Comparison of ENCODE assay signal across 1 cellular context in genomic region chr9:123373941-123374340, GRCh38.
TF ChIP-seq lines count a peak whose summit lies in the region.

No MANE protein-coding gene starts in this region.

TF ChIP-seq in K562, 482 proteins besides CTCF, POLR2A, EP300 and RAD21 (continued from another document):
- TF ChIP-seq PRDM10 (IDR thresholded peaks at IDR 0.05; ENCODE audit: partially characterized antibody): no peak
- TF ChIP-seq VEZF1 (CRISPR knock-in tag; IDR thresholded peaks at IDR 0.05): peak; percentile 39; the same call in 1 of the 2 replicates
- TF ChIP-seq CHD4 (IDR thresholded peaks at IDR 0.05; ENCODE audit: insufficient read depth, insufficient replicate concordance, low read depth, low read length, poor library complexity, severe bottlenecking): no peak
- peak; percentile 50 for TF ChIP-seq CBFA2T3 (IDR thresholded peaks at IDR 0.05)
- TF ChIP-seq ARID1B (IDR thresholded peaks at IDR 0.05): peak; percentile 14; the same call in 1 of the 2 replicates
- TF ChIP-seq TCF3 (CRISPR knock-in tag; IDR thresholded peaks at IDR 0.05): peak; percentile 57
TF ChIP-seq in K562: peak in this region for 7.
